ENCODE assay signal across 8 cellular contexts in genomic region chr9:12819436-12820185, GRCh38. TPM values are rescaled to one million over a fixed set of nuclear protein-coding genes. Genes with fewer than 3 reads are reported as not detected.
DNase-seq lines count a peak whose midpoint lies in the region; ATAC-seq and TF ChIP-seq lines count a peak whose summit lies in the region.

No MANE protein-coding gene starts in this region.

- H3K27me3 ChIP-seq in kidney epithelial cell (ENCODE audit: control insufficient read depth, insufficient read depth, low read length), result no peaks in the 10 kb centered on the region

- in situ Hi-C loops in SK-MEL-5 (cut with HindIII; ENCODE audit: low pct_unique_long_range_greater_than_20kb, low sequenced_read_pairs), result no loop called here

- DNase-seq in ELR (ENCODE audit: low read depth) (peak; percentile 39), SK-MEL-5 (ENCODE audit: low read depth, low spot score) (peak; percentile 32), kidney epithelial cell (ENCODE audit: low read depth) (no peak), NCI-H187 treated with DMSO at 0.1 percent for 48 hours (lab: John Stamatoyannopoulos, UW) (no peak), NCI-H2227 (lab: John Stamatoyannopoulos, UW; ENCODE audit: unreplicated experiment) (no peak), NCI-H2107 treated with DMSO at 0.1 percent for 48 hours (lab: John Stamatoyannopoulos, UW; ENCODE audit: unreplicated experiment) (no peak)

- H3K4me3 ChIP-seq in kidney epithelial cell (ENCODE audit: low read depth, low read length), result no peak overlapping the region

- ATAC-seq in HG02588 (IDR thresholded peaks at IDR 0.05; ENCODE audit: unreplicated experiment) (peak; percentile 67), GM21515 (IDR thresholded peaks at IDR 0.05; ENCODE audit: unreplicated experiment) (no peak)

- no peaks in the 10 kb centered on the region for H3K36me3 ChIP-seq in kidney epithelial cell (ENCODE audit: control insufficient read depth, insufficient read depth, low read length)

- TF ChIP-seq CTCF in kidney epithelial cell (IDR thresholded peaks at IDR 0.05; ENCODE audit: insufficient read depth, low read length, poor library complexity, severe bottlenecking), result peak; percentile 36

RNA-seq across cellular contexts. Expression of gene LURAP1L, which starts 44.8 kb away (rescaled TPM):
- total RNA-seq in SK-MEL-5 (2014; rRNA removed; shearing (Covaris generic)), result 2.8 and 3.4 TPM in 2 replicates
- 12.0 and 14.0 TPM in 2 replicates for polyA plus RNA-seq in SK-MEL-5 (2015; cell fraction: cytosol; rRNA removed)
- 19.9 and 22.2 TPM in 2 replicates for polyA plus RNA-seq in SK-MEL-5 (2015; cell fraction: nucleus; rRNA removed)
- 44.5 and 46.6 TPM in 2 replicates for total RNA-seq in kidney epithelial cell

Comparison
In these comparisons a context has a peak if more than half of its experiments do, and no peak if none do; other contexts are left out.
1. DNase-seq: peak in ELR (single experiment) and SK-MEL-5 (single experiment); none in kidney epithelial cell (single experiment), NCI-H187 treated with DMSO at 0.1 percent for 48 hours (single experiment), NCI-H2227 (single experiment) and NCI-H2107 treated with DMSO at 0.1 percent for 48 hours (single experiment).
2. RNA of gene LURAP1L, which starts 44.8 kb away (total RNA-seq): 44.5 to 46.6 TPM in kidney epithelial cell; 2.8 to 3.4 TPM in SK-MEL-5; every median in the first group is over 10 times any median in the second.